ENCODE assay signal across 1 cellular context in genomic region chrX:107775000-107775733, GRCh38.
TF ChIP-seq lines count a peak whose summit lies in the region.

No MANE protein-coding gene starts in this region.

TF ChIP-seq in K562, 482 proteins besides CTCF, POLR2A, EP300 and RAD21 (continued from another document):
- TF ChIP-seq CHD4 (IDR thresholded peaks at IDR 0.05; ENCODE audit: insufficient read depth, insufficient replicate concordance, low read depth, low read length, poor library complexity, severe bottlenecking), result no peak
- TF ChIP-seq, protein P1, sequence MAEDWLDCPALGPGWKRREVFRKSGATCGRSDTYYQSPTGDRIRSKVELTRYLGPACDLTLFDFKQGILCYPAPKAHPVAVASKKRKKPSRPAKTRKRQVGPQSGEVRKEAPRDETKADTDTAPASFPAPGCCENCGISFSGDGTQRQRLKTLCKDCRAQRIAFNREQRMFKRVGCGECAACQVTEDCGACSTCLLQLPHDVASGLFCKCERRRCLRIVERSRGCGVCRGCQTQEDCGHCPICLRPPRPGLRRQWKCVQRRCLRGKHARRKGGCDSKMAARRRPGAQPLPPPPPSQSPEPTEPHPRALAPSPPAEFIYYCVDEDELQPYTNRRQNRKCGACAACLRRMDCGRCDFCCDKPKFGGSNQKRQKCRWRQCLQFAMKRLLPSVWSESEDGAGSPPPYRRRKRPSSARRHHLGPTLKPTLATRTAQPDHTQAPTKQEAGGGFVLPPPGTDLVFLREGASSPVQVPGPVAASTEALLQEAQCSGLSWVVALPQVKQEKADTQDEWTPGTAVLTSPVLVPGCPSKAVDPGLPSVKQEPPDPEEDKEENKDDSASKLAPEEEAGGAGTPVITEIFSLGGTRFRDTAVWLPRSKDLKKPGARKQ (CRISPR knock-in tag; IDR thresholded peaks at IDR 0.05), result peak; percentile 67; the same call in 1 of the 2 replicates
- no peak for TF ChIP-seq SNAPC5 (CRISPR knock-in tag; IDR thresholded peaks at IDR 0.05)
- no peak for TF ChIP-seq ZNF384 (IDR thresholded peaks at IDR 0.05; ENCODE audit: low read depth, low read length)
- no peak for TF ChIP-seq RBM17 (IDR thresholded peaks at IDR 0.05; ENCODE audit: borderline replicate concordance, low read depth, low read length)
- no peak for TF ChIP-seq MCM7 (IDR thresholded peaks at IDR 0.05)
- TF ChIP-seq CUX1 (CRISPR knock-in tag; IDR thresholded peaks at IDR 0.05), result no peak
- no peak for TF ChIP-seq SOX6 (IDR thresholded peaks at IDR 0.05)
- no peak for TF ChIP-seq MEF2A (IDR thresholded peaks at IDR 0.05; ENCODE audit: control insufficient read depth, low read depth, low read length)
- TF ChIP-seq ZNF408 (CRISPR knock-in tag; IDR thresholded peaks at IDR 0.05; ENCODE audit: low read depth), result no peak
- no peak for TF ChIP-seq NFYB (IDR thresholded peaks at IDR 0.05; ENCODE audit: extremely low read depth, insufficient read length)
- no peak for TF ChIP-seq SMC3 (conservative IDR thresholded peaks at IDR 0.05; ENCODE audit: insufficient read depth, low read depth, low read length)
- no peak for TF ChIP-seq GTF3C2 (IDR thresholded peaks at IDR 0.05; ENCODE audit: borderline replicate concordance, extremely low read depth, insufficient read length)
- TF ChIP-seq, protein P2, sequence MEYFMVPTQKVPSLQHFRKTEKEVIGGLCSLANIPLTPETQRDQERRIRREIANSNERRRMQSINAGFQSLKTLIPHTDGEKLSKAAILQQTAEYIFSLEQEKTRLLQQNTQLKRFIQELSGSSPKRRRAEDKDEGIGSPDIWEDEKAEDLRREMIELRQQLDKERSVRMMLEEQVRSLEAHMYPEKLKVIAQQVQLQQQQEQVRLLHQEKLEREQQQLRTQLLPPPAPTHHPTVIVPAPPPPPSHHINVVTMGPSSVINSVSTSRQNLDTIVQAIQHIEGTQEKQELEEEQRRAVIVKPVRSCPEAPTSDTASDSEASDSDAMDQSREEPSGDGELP (CRISPR knock-in tag; IDR thresholded peaks at IDR 0.05; ENCODE audit: borderline replicate concordance), result peak; percentile 90
- TF ChIP-seq XRCC4 (IDR thresholded peaks at IDR 0.05; ENCODE audit: extremely low read depth, insufficient read depth, insufficient read length), result no peak
- TF ChIP-seq ZNF311 (CRISPR knock-in tag; IDR thresholded peaks at IDR 0.05), result no peak
- TF ChIP-seq, protein P3, sequence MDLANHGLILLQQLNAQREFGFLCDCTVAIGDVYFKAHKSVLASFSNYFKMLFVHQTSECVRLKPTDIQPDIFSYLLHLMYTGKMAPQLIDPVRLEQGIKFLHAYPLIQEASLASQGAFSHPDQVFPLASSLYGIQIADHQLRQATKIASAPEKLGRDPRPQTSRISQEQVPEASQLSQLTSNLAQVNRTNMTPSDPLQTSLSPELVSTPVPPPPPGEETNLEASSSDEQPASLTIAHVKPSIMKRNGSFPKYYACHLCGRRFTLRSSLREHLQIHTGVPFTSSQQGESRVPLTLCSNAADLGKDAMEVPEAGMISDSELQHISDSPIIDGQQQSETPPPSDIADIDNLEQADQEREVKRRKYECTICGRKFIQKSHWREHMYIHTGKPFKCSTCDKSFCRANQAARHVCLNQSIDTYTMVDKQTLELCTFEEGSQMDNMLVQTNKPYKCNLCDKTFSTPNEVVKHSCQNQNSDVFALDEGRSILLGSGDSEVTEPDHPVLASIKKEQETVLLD (IDR thresholded peaks at IDR 0.05), result no peak
- no peak for TF ChIP-seq ZNF766 (CRISPR knock-in tag; conservative IDR thresholded peaks at IDR 0.05)
- 0 out of 2 replicates have a peak, but pooled peaks have one; percentile 21 for TF ChIP-seq SPI1 (IDR thresholded peaks at IDR 0.05; ENCODE audit: borderline replicate concordance, low read depth, low read length)
- no peak for TF ChIP-seq NR2C2 (CRISPR knock-in tag; IDR thresholded peaks at IDR 0.05)
- no peak for TF ChIP-seq NR2C2 (tag; IDR thresholded peaks at IDR 0.05)
- TF ChIP-seq, protein P4, sequence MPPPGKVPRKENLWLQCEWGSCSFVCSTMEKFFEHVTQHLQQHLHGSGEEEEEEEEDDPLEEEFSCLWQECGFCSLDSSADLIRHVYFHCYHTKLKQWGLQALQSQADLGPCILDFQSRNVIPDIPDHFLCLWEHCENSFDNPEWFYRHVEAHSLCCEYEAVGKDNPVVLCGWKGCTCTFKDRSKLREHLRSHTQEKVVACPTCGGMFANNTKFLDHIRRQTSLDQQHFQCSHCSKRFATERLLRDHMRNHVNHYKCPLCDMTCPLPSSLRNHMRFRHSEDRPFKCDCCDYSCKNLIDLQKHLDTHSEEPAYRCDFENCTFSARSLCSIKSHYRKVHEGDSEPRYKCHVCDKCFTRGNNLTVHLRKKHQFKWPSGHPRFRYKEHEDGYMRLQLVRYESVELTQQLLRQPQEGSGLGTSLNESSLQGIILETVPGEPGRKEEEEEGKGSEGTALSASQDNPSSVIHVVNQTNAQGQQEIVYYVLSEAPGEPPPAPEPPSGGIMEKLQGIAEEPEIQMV (tag; conservative IDR thresholded peaks at IDR 0.05; ENCODE audit: low read depth), result no peak
- TF ChIP-seq ZNF184 (CRISPR knock-in tag; IDR thresholded peaks at IDR 0.05), result no peak
- no peak for TF ChIP-seq DNMT1 (IDR thresholded peaks at IDR 0.05)
